In genomic region chr17:82278786-82279379, GRCh38 we compare ENCODE assay signal across 1 cellular context.
TF ChIP-seq lines count a peak whose summit lies in the region.

No MANE protein-coding gene starts in this region.

TF ChIP-seq in HepG2, 621 proteins besides CTCF, POLR2A, EP300 and RAD21 (continues in another document):
- TF ChIP-seq ZNF703 (CRISPR knock-in tag; IDR thresholded peaks at IDR 0.05; ENCODE audit: borderline replicate concordance) (no peak), NFYC (CRISPR knock-in tag; IDR thresholded peaks at IDR 0.05) (no peak), SOX6 (IDR thresholded peaks at IDR 0.05) (no peak), SOX6 (CRISPR knock-in tag; IDR thresholded peaks at IDR 0.05) (peak; percentile 45; the same call in 1 of the 2 replicates), CCDC6 (CRISPR knock-in tag; IDR thresholded peaks at IDR 0.05) (0 out of 2 replicates have a peak, but pooled peaks have one; percentile 28), FOXO1 (CRISPR knock-in tag; IDR thresholded peaks at IDR 0.05) (peak; percentile 36; the same call in 1 of the 2 replicates), NRL (CRISPR knock-in tag; IDR thresholded peaks at IDR 0.05; ENCODE audit: borderline replicate concordance) (peak; percentile 59; the same call in 1 of the 2 replicates), KDM5B (CRISPR knock-in tag; IDR thresholded peaks at IDR 0.05; ENCODE audit: borderline replicate concordance) (peak; percentile 44; the same call in 1 of the 2 replicates), E2F2 (CRISPR knock-in tag; IDR thresholded peaks at IDR 0.05; ENCODE audit: borderline replicate concordance) (no peak), NR1H2 (CRISPR knock-in tag; IDR thresholded peaks at IDR 0.05; ENCODE audit: borderline replicate concordance, low read depth) (no peak), ZFP36L2 (CRISPR knock-in tag; IDR thresholded peaks at IDR 0.05) (no peak), ZNF674 (CRISPR knock-in tag; IDR thresholded peaks at IDR 0.05; ENCODE audit: low read depth) (no peak), ZMYM4 (CRISPR knock-in tag; IDR thresholded peaks at IDR 0.05) (no peak), ARNTL (CRISPR knock-in tag; IDR thresholded peaks at IDR 0.05) (peak; percentile 82), HINFP (CRISPR knock-in tag; IDR thresholded peaks at IDR 0.05; ENCODE audit: low read depth) (no peak), ATF1 (CRISPR knock-in tag; IDR thresholded peaks at IDR 0.05) (no peak), ZNF354B (CRISPR knock-in tag; IDR thresholded peaks at IDR 0.05) (no peak), ZNF747 (CRISPR knock-in tag; IDR thresholded peaks at IDR 0.05; ENCODE audit: borderline replicate concordance) (no peak), ZSCAN25 (CRISPR knock-in tag; IDR thresholded peaks at IDR 0.05) (peak; percentile 48; the same call in 1 of the 2 replicates), ZNF230 (CRISPR knock-in tag; IDR thresholded peaks at IDR 0.05) (0 out of 2 replicates have a peak, but pooled peaks have one; percentile 38), CREB1 (IDR thresholded peaks at IDR 0.05) (no peak), CREB1 (CRISPR knock-in tag; IDR thresholded peaks at IDR 0.05) (no peak), MED1 (CRISPR knock-in tag; IDR thresholded peaks at IDR 0.05) (peak; percentile 42; the same call in 1 of the 2 replicates), MTA1 (CRISPR knock-in tag; IDR thresholded peaks at IDR 0.05; ENCODE audit: borderline replicate concordance) (peak; percentile 70; the same call in 1 of the 2 replicates), SOX5 (CRISPR knock-in tag; IDR thresholded peaks at IDR 0.05; ENCODE audit: borderline replicate concordance) (no peak), SMAD9 (CRISPR knock-in tag; IDR thresholded peaks at IDR 0.05) (no peak), ZGPAT (CRISPR knock-in tag; IDR thresholded peaks at IDR 0.05) (no peak), KLF15 (CRISPR knock-in tag; IDR thresholded peaks at IDR 0.05; ENCODE audit: borderline replicate concordance) (no peak), ELF3 (CRISPR knock-in tag; IDR thresholded peaks at IDR 0.05) (no peak), ZMYM3 (CRISPR knock-in tag; IDR thresholded peaks at IDR 0.05) (0 out of 2 replicates have a peak, but pooled peaks have one; percentile 21), RCOR2 (CRISPR knock-in tag; IDR thresholded peaks at IDR 0.05) (no peak), ZNF350 (CRISPR knock-in tag; IDR thresholded peaks at IDR 0.05; ENCODE audit: borderline replicate concordance, low read depth) (0 out of 2 replicates have a peak, but pooled peaks have one; percentile 30), HOXA9 (CRISPR knock-in tag; IDR thresholded peaks at IDR 0.05; ENCODE audit: borderline replicate concordance) (no peak), ZNF263 (CRISPR knock-in tag; IDR thresholded peaks at IDR 0.05) (no peak), ZNF607 (CRISPR knock-in tag; IDR thresholded peaks at IDR 0.05; ENCODE audit: borderline replicate concordance) (peak; percentile 54; the same call in 1 of the 2 replicates), NFKBIZ (CRISPR knock-in tag; IDR thresholded peaks at IDR 0.05) (no peak), TP53 (CRISPR knock-in tag; conservative IDR thresholded peaks at IDR 0.05) (no peak), PITX1 (CRISPR knock-in tag; IDR thresholded peaks at IDR 0.05) (peak; percentile 19; the same call in 1 of the 2 replicates), STAT6 (CRISPR knock-in tag; IDR thresholded peaks at IDR 0.05; ENCODE audit: borderline replicate concordance) (0 out of 2 replicates have a peak, but pooled peaks have one; percentile 48), ZNF652 (CRISPR knock-in tag; IDR thresholded peaks at IDR 0.05; ENCODE audit: borderline replicate concordance, low read depth) (no peak), MAFG (CRISPR knock-in tag; IDR thresholded peaks at IDR 0.05) (no peak), TBX2 (CRISPR knock-in tag; IDR thresholded peaks at IDR 0.05; ENCODE audit: borderline replicate concordance) (peak; percentile 42; the same call in 1 of the 2 replicates), NFRKB (IDR thresholded peaks at IDR 0.05) (no peak), RARG (CRISPR knock-in tag; IDR thresholded peaks at IDR 0.05; ENCODE audit: low read depth) (no peak), SYNCRIP (IDR thresholded peaks at IDR 0.05; ENCODE audit: insufficient read depth, low read depth, low read length) (no peak), ZZZ3 (CRISPR knock-in tag; IDR thresholded peaks at IDR 0.05; ENCODE audit: borderline replicate concordance) (0 out of 2 replicates have a peak, but pooled peaks have one; percentile 47), ZNF564 (CRISPR knock-in tag; IDR thresholded peaks at IDR 0.05) (0 out of 2 replicates have a peak, but pooled peaks have one; percentile 48), ZSCAN30 (CRISPR knock-in tag; IDR thresholded peaks at IDR 0.05) (no peak), SALL1 (CRISPR knock-in tag; IDR thresholded peaks at IDR 0.05) (peak; percentile 62), AKAP8 (CRISPR knock-in tag; IDR thresholded peaks at IDR 0.05) (no peak), PAX8 (CRISPR knock-in tag; IDR thresholded peaks at IDR 0.05; ENCODE audit: borderline replicate concordance) (no peak), ZNF3 (CRISPR knock-in tag; IDR thresholded peaks at IDR 0.05) (no peak), ZNF687 (CRISPR knock-in tag; IDR thresholded peaks at IDR 0.05) (peak; percentile 83), NFATC3 (CRISPR knock-in tag; IDR thresholded peaks at IDR 0.05) (no peak)
- TF ChIP-seq, protein P1, sequence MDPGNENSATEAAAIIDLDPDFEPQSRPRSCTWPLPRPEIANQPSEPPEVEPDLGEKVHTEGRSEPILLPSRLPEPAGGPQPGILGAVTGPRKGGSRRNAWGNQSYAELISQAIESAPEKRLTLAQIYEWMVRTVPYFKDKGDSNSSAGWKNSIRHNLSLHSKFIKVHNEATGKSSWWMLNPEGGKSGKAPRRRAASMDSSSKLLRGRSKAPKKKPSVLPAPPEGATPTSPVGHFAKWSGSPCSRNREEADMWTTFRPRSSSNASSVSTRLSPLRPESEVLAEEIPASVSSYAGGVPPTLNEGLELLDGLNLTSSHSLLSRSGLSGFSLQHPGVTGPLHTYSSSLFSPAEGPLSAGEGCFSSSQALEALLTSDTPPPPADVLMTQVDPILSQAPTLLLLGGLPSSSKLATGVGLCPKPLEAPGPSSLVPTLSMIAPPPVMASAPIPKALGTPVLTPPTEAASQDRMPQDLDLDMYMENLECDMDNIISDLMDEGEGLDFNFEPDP (CRISPR knock-in tag; conservative IDR thresholded peaks at IDR 0.05), result no peak
- TF ChIP-seq, protein P2, sequence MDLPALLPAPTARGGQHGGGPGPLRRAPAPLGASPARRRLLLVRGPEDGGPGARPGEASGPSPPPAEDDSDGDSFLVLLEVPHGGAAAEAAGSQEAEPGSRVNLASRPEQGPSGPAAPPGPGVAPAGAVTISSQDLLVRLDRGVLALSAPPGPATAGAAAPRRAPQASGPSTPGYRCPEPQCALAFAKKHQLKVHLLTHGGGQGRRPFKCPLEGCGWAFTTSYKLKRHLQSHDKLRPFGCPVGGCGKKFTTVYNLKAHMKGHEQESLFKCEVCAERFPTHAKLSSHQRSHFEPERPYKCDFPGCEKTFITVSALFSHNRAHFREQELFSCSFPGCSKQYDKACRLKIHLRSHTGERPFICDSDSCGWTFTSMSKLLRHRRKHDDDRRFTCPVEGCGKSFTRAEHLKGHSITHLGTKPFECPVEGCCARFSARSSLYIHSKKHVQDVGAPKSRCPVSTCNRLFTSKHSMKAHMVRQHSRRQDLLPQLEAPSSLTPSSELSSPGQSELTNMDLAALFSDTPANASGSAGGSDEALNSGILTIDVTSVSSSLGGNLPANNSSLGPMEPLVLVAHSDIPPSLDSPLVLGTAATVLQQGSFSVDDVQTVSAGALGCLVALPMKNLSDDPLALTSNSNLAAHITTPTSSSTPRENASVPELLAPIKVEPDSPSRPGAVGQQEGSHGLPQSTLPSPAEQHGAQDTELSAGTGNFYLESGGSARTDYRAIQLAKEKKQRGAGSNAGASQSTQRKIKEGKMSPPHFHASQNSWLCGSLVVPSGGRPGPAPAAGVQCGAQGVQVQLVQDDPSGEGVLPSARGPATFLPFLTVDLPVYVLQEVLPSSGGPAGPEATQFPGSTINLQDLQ (CRISPR knock-in tag; IDR thresholded peaks at IDR 0.05), result no peak
- TF ChIP-seq, protein P3, sequence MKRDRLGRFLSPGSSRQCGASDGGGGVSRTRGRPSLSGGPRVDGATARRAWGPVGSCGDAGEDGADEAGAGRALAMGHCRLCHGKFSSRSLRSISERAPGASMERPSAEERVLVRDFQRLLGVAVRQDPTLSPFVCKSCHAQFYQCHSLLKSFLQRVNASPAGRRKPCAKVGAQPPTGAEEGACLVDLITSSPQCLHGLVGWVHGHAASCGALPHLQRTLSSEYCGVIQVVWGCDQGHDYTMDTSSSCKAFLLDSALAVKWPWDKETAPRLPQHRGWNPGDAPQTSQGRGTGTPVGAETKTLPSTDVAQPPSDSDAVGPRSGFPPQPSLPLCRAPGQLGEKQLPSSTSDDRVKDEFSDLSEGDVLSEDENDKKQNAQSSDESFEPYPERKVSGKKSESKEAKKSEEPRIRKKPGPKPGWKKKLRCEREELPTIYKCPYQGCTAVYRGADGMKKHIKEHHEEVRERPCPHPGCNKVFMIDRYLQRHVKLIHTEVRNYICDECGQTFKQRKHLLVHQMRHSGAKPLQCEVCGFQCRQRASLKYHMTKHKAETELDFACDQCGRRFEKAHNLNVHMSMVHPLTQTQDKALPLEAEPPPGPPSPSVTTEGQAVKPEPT (CRISPR knock-in tag; IDR thresholded peaks at IDR 0.05; ENCODE audit: low read depth), result peak; percentile 71; the same call in 1 of the 2 replicates
